In genomic region chr13:32408999-32409313, GRCh38 we compare ENCODE assay signal across 18 cellular contexts. TPM values are rescaled to one million over a fixed set of nuclear protein-coding genes. Genes with fewer than 3 reads are reported as not detected.
DNase-seq lines count a peak whose midpoint lies in the region; ATAC-seq and TF ChIP-seq lines count a peak whose summit lies in the region.
"Had no signal": no experiment of that assay in that cellular context is flagged by ENCODE, and none has a peak within 500 bp of the region (broad histone marks: within the 10 kb centered on the region; RNA-seq: fewer than 3 reads in every experiment).

No MANE protein-coding gene starts in this region.

- H3K4me2 ChIP-seq in osteoblast (ENCODE audit: insufficient read depth, low read length): peak overlapping the region; percentile 75
- H3K4me2 ChIP-seq: KMS-11 had no signal

- H3K4me3 Mint-ChIP-seq in Caco-2 (ENCODE audit: unreplicated experiment): no peak overlapping the region
- H3K4me3 Mint-ChIP-seq: CD14-positive monocyte; naive thymus-derived CD8-positive, alpha-beta T cell had no signal

- POLR2A ChIA-PET in Caco-2 (lab: Charles Lee): no interaction called here

- no peaks in the 10 kb centered on the region for H3K27me3 Mint-ChIP-seq in Caco-2 (ENCODE audit: insufficient read depth, unreplicated experiment)
- H3K27me3 Mint-ChIP-seq: naive thymus-derived CD8-positive, alpha-beta T cell had no signal

- peak overlapping the region in 5 of 59 donors; percentile 2 to 45 (median 8) for H3K27ac ChIP-seq in dorsolateral prefrontal cortex
- H3K27ac ChIP-seq in osteoblast (ENCODE audit: low read depth, low read length): no peak overlapping the region
- H3K27ac ChIP-seq: KMS-11, RWPE1 had no signal

- intact Hi-C loops in dorsolateral prefrontal cortex (cut with DNase I): no loop called here
- intact Hi-C loops in Caco-2 (cut with micrococcal nuclease; ENCODE audit: unreplicated experiment): no loop called here

- TF ChIP-seq CTCF in dorsolateral prefrontal cortex (IDR thresholded peaks at IDR 0.05 in 54 of 56, conservative IDR thresholded peaks at IDR 0.05 in 2 of 56; ENCODE audit: low read depth in 1 of 56, partially characterized antibody in 56 of 56): no peak
- no peak for TF ChIP-seq CTCF in osteoblast (IDR thresholded peaks at IDR 0.05; ENCODE audit: extremely low read depth, low read depth, low read length)
- TF ChIP-seq CTCF in Caco-2 (IDR thresholded peaks at IDR 0.05; ENCODE audit: insufficient read depth in 1 of 2, low read depth in 1 of 2, low read length in 1 of 2, severe bottlenecking in 1 of 2, unreplicated experiment in 1 of 2): no peak

- no peak overlapping the region for H2AFZ ChIP-seq in osteoblast (ENCODE audit: low read length)

- no peaks in the 10 kb centered on the region for H3K9me3 Mint-ChIP-seq in Caco-2 (ENCODE audit: unreplicated experiment)
- H3K9me3 Mint-ChIP-seq: naive thymus-derived CD8-positive, alpha-beta T cell had no signal

- H3K4me3 ChIP-seq in dorsolateral prefrontal cortex (peak overlapping the region in 30 of 59 donors; percentile 0 to 56 (median 37)), osteoblast (ENCODE audit: insufficient read depth, low read length) (no peak overlapping the region), Caco-2 (ENCODE audit: low read depth, low read length) (no peak overlapping the region)

- H3K4me1 Mint-ChIP-seq in Caco-2 (ENCODE audit: low read depth, unreplicated experiment): peaks cover 21% of the 10 kb centered on the region

- H3K4me1 ChIP-seq in osteoblast (ENCODE audit: insufficient read depth, low read length): peaks cover 7% of the 10 kb centered on the region
- H3K4me1 ChIP-seq in Caco-2: 0 out of 2 replicates have a peak, but pooled peaks cover 3% of the 10 kb centered on the region

- no peaks in the 10 kb centered on the region for H3K36me3 ChIP-seq in osteoblast (ENCODE audit: insufficient read depth, low read length)
- H3K36me3 ChIP-seq in Caco-2 (ENCODE audit: control insufficient read depth, insufficient read depth, low read length): no peaks in the 10 kb centered on the region

- no peaks in the 10 kb centered on the region for H3K79me2 ChIP-seq in osteoblast (ENCODE audit: insufficient read depth, low read length)

- CTCF ChIA-PET in Caco-2 (lab: Charles Lee): no interaction called here

- no peaks in the 10 kb centered on the region for H4K20me1 ChIP-seq in osteoblast (ENCODE audit: insufficient read depth, low read length)

- H3K27ac Mint-ChIP-seq in Caco-2 (ENCODE audit: unreplicated experiment): no peak overlapping the region

- no peaks in the 10 kb centered on the region for H3K36me3 Mint-ChIP-seq in Caco-2 (ENCODE audit: insufficient read depth, unreplicated experiment)

- H3K9me3 ChIP-seq in osteoblast (ENCODE audit: low read depth, low read length): no peaks in the 10 kb centered on the region
- no peaks in the 10 kb centered on the region for H3K9me3 ChIP-seq in Caco-2
- H3K9me3 ChIP-seq: vagina had no signal

- ATAC-seq in GM19467 (IDR thresholded peaks at IDR 0.05; ENCODE audit: unreplicated experiment): no peak
- ATAC-seq: naive thymus-derived CD8-positive, alpha-beta T cell had no signal

- no peaks in the 10 kb centered on the region for H3K27me3 ChIP-seq in dorsolateral prefrontal cortex
- H3K27me3 ChIP-seq in osteoblast (ENCODE audit: insufficient read depth, low read length): no peaks in the 10 kb centered on the region
- no peaks in the 10 kb centered on the region for H3K27me3 ChIP-seq in Caco-2 (replicated peaks; ENCODE audit: control insufficient read depth, insufficient read depth, low read length)
- H3K27me3 ChIP-seq: vagina had no signal

- peak; percentile 47 for DNase-seq in NCI-H2107 treated with DMSO at 0.1 percent for 48 hours (lab: John Stamatoyannopoulos, UW; ENCODE audit: unreplicated experiment)
- no peak for DNase-seq in NCI-H2107 (lab: John Stamatoyannopoulos, UW)
- peak; percentile 6 for DNase-seq in NCI-H510A (lab: John Stamatoyannopoulos, UW)
- DNase-seq in dorsolateral prefrontal cortex: no peak
- no peak for DNase-seq in osteoblast (ENCODE audit: insufficient read length, low spot score, missing footprints)
- no peak for DNase-seq in GOT3 (lab: John Stamatoyannopoulos, UW)
- no peak for DNase-seq in Caco-2
- DNase-seq: activated effector memory CD4-positive, alpha-beta T cell treated with anti-CD3 and anti-CD28 coated beads, Interleukin-2, amount 50 U/mL, for 16 hours; amniotic stem cell; foreskin melanocyte; naive thymus-derived CD8-positive, alpha-beta T cell; NCI-H82; stimulated activated CD4-positive, alpha-beta T cell treated with anti-CD3 and anti-CD28 coated beads, Interleukin-15, amount 100 ng/mL, for 24 hours had no signal

- BruUV-seq in Caco-2 (replicated peaks; lab: Mats Ljungman, UMichigan): no TSS peak

RNA-seq across cellular contexts. Expression of gene N4BP2L1, which starts 19.0 kb away (rescaled TPM):
- 10 to 100 TPM; 33.3 to 87.5 (median 55.8) TPM for total RNA-seq in dorsolateral prefrontal cortex
- total RNA-seq in osteoblast: 11.2 and 14.4 TPM in 2 replicates
- 7.9 and 9.3 TPM in 2 replicates for total RNA-seq in Caco-2 (2022)

Comparison
In these comparisons a context has a peak if more than half of its experiments do, and no peak if none do; other contexts are left out.
1. DNase-seq: peak in NCI-H2107 treated with DMSO at 0.1 percent for 48 hours (single experiment) and NCI-H510A (single experiment); none in NCI-H2107 (single experiment), dorsolateral prefrontal cortex (0 of 10), osteoblast (single experiment), GOT3 (single experiment) and Caco-2 (0 of 2).
2. H3K4me3 ChIP-seq: peak in dorsolateral prefrontal cortex (30 of 59); none in osteoblast (single experiment) and Caco-2 (single experiment).